ENCODE assay signal across 9 cellular contexts in the genomic region with DNA sequence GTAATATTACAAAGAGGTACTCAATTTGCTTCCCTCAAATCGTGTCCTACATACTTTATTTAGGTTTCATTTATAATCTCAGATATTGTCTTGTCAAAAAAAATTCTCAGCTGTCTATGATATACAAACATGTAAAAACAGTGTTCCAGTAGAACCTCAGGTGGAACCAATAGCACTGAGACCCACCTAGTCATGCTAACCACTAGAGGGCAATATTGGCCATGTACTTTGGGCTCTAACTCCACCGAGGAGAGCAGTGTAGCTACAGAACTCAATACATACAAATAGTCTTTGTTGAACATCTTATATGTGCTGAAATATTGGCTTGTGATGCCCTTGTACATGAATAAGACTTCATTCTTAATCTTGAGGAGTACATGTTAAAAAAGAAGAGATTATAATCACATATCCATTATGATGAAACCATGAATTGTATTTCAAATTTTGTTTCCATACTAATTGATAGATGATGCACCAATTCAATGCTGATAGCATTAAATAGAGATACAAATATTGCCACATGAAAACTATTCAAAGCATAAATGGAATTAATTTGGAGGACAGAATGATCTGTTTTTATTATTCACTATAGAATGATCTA.
A peak's percentile ranks its signal among the peaks of the same experiment; 100 is the strongest.
DNase-seq lines count a peak whose midpoint lies in the region; ATAC-seq and TF ChIP-seq lines count a peak whose summit lies in the region.
"Had no signal": no experiment of that assay in that cellular context is flagged by ENCODE, and none has a peak within 500 bp of the region (broad histone marks: within the 10 kb centered on the region; RNA-seq: fewer than 3 reads in every experiment).

No MANE protein-coding gene starts in this region.

- no peaks in the 10 kb centered on the region for H3K9me2 ChIP-seq in GM23338 (ENCODE audit: insufficient read depth)

- no peaks in the 10 kb centered on the region for H3K9me3 Mint-ChIP-seq in GM23338
- no peaks in the 10 kb centered on the region for H3K9me3 Mint-ChIP-seq in osteocyte (ENCODE audit: unreplicated experiment)
- H3K9me3 Mint-ChIP-seq: activated T-cell treated with anti-CD3 and anti-CD28 coated beads, Interleukin-2, amount 50 U/mL, for 4 hours had no signal

- H3K27me3 Mint-ChIP-seq in GM23338 (ENCODE audit: insufficient read depth, low read depth, poor library complexity) (no peaks in the 10 kb centered on the region), osteocyte (ENCODE audit: unreplicated experiment) (no peaks in the 10 kb centered on the region)

- H3K36me3 Mint-ChIP-seq in GM23338 (ENCODE audit: low read depth), result no peaks in the 10 kb centered on the region
- H3K36me3 Mint-ChIP-seq in osteocyte (ENCODE audit: unreplicated experiment), result no peaks in the 10 kb centered on the region

- H3F3A ChIP-seq in GM23338 (replicated peaks; ENCODE audit: low read depth), result no peaks in the 10 kb centered on the region

- TF ChIP-seq CTCF in GM23338 (conservative IDR thresholded peaks at IDR 0.05; ENCODE audit: low read depth in 2 of 2) (peak; percentile 95), LNCaP clone FGC (IDR thresholded peaks at IDR 0.05; ENCODE audit: control insufficient read depth, extremely low read depth, insufficient read depth) (peak; percentile 89), RWPE2 (IDR thresholded peaks at IDR 0.05; ENCODE audit: poor library complexity, severe bottlenecking) (peak; percentile 87), fibroblast of pulmonary artery (IDR thresholded peaks at IDR 0.05; ENCODE audit: low read length, missing control alignments) (peak; percentile 97), osteocyte (IDR thresholded peaks at IDR 0.05) (peak; percentile 80)

- no peak overlapping the region for H3K4me3 Mint-ChIP-seq in GM23338
- H3K4me3 Mint-ChIP-seq in osteocyte (ENCODE audit: unreplicated experiment), result no peak overlapping the region
- H3K4me3 Mint-ChIP-seq: activated T-cell treated with anti-CD3 and anti-CD28 coated beads, Interleukin-2, amount 50 U/mL, for 4 hours had no signal

- peak; percentile 98 for ATAC-seq in GM23338
- ATAC-seq in RWPE2 (ENCODE audit: low read depth), result peak; percentile 91

- H3K4me3 ChIP-seq in GM23338, result no peak overlapping the region
- no peak overlapping the region for H3K4me3 ChIP-seq in LNCaP clone FGC (ENCODE audit: low read depth, low read length)
- no peak overlapping the region for H3K4me3 ChIP-seq in RWPE2 (ENCODE audit: severe bottlenecking)
- H3K4me3 ChIP-seq in fibroblast of pulmonary artery (replicated peaks; ENCODE audit: low read depth, low read length), result no peak overlapping the region

- H3K4me1 ChIP-seq in GM23338 (ENCODE audit: insufficient read depth), result no peaks in the 10 kb centered on the region
- no peaks in the 10 kb centered on the region for H3K4me1 ChIP-seq in RWPE2 (ENCODE audit: insufficient read depth, poor library complexity, severe bottlenecking)

- H3K4me2 ChIP-seq in GM23338, result no peak overlapping the region

- H4K20me1 ChIP-seq in GM23338 (replicated peaks; ENCODE audit: insufficient read depth), result no peaks in the 10 kb centered on the region

- H3K4me1 Mint-ChIP-seq in GM23338 (peaks cover 4% of the 10 kb centered on the region; the same call in 2 of the 3 replicates), osteocyte (ENCODE audit: unreplicated experiment) (no peaks in the 10 kb centered on the region)

- H3K27me3 ChIP-seq in GM23338 (ENCODE audit: insufficient read depth) (no peaks in the 10 kb centered on the region), RWPE2 (ENCODE audit: insufficient read depth, poor library complexity, severe bottlenecking) (no peaks in the 10 kb centered on the region)

- no peak overlapping the region for H2AFZ ChIP-seq in GM23338

- no peaks in the 10 kb centered on the region for H3K79me2 ChIP-seq in GM23338 (replicated peaks; ENCODE audit: insufficient read depth)

- H3K27ac ChIP-seq in GM23338 (ENCODE audit: low read depth) (no peak overlapping the region), RWPE2 (ENCODE audit: poor library complexity, severe bottlenecking) (no peak overlapping the region)

- H3K36me3 ChIP-seq in GM23338 (ENCODE audit: insufficient read depth) (no peaks in the 10 kb centered on the region), RWPE2 (ENCODE audit: low read depth) (no peaks in the 10 kb centered on the region)

- no peaks in the 10 kb centered on the region for H3K9me3 ChIP-seq in RWPE2 (ENCODE audit: severe bottlenecking)

- H3K27ac Mint-ChIP-seq in GM23338 (no peak overlapping the region), osteocyte (ENCODE audit: unreplicated experiment) (no peak overlapping the region)

- DNase-seq in GM04504 (ENCODE audit: low read depth) (peak; percentile 18), GM23338 (ENCODE audit: low spot score) (peak; percentile 83), LNCaP clone FGC (ENCODE audit: low read depth) (peak; percentile 43), RWPE2 (ENCODE audit: low spot score) (no peak), fibroblast of pulmonary artery (ENCODE audit: low read depth) (peak; percentile 74), osteocyte (ENCODE audit: extremely low spot score, unreplicated experiment) (no peak), NCI-H128 (lab: John Stamatoyannopoulos, UW; ENCODE audit: unreplicated experiment) (no peak)
- no peak for DNase-seq in stimulated activated CD8-positive, alpha-beta memory T cell treated with anti-CD3 and anti-CD28 coated beads, Interleukin-4, amount 100 ng/mL, for 48 hours
- DNase-seq: activated T-cell treated with anti-CD3 and anti-CD28 coated beads, Interleukin-2, amount 50 U/mL, for 4 hours had no signal

TF ChIP-seq in GM23338, 12 proteins besides CTCF, POLR2A, EP300 and RAD21 (continues in another document):
- no peak for TF ChIP-seq ZNF462 (CRISPR knock-in tag; IDR thresholded peaks at IDR 0.05)
- TF ChIP-seq EZH2 (IDR thresholded peaks at IDR 0.05; ENCODE audit: low read depth, unreplicated experiment), result no peak
- TF ChIP-seq POLR2AphosphoS5 (IDR thresholded peaks at IDR 0.05; ENCODE audit: low read depth), result no peak
- no peak for TF ChIP-seq NANOG (IDR thresholded peaks at IDR 0.05; ENCODE audit: borderline replicate concordance)
- TF ChIP-seq ZNF114 (CRISPR knock-in tag; IDR thresholded peaks at IDR 0.05), result no peak
- TF ChIP-seq JUNB (IDR thresholded peaks at IDR 0.05; ENCODE audit: unreplicated experiment), result no peak
- TF ChIP-seq CREB1 (CRISPR knock-in tag; IDR thresholded peaks at IDR 0.05; ENCODE audit: low read depth), result no peak
- TF ChIP-seq EZH2phosphoT487 (IDR thresholded peaks at IDR 0.05; ENCODE audit: unreplicated experiment), result no peak
- TF ChIP-seq STAT1 (IDR thresholded peaks at IDR 0.05; ENCODE audit: unreplicated experiment), result no peak

Comparison
In these comparisons a context has a peak if more than half of its experiments do, and no peak if none do; other contexts are left out.
1. DNase-seq: peak in GM04504 (single experiment), GM23338 (single experiment), LNCaP clone FGC (single experiment) and fibroblast of pulmonary artery (single experiment); none in RWPE2 (single experiment), osteocyte (single experiment), stimulated activated CD8-positive, alpha-beta memory T cell treated with anti-CD3 and anti-CD28 coated beads, Interleukin-4, amount 100 ng/mL, for 48 hours (single experiment) and NCI-H128 (single experiment).
2. Peak in every context shown above with its lines, with median percentiles within 50 percentile points of each other: CTCF ChIP-seq.